ENCODE assay signal across 1 cellular context in the genomic region with DNA sequence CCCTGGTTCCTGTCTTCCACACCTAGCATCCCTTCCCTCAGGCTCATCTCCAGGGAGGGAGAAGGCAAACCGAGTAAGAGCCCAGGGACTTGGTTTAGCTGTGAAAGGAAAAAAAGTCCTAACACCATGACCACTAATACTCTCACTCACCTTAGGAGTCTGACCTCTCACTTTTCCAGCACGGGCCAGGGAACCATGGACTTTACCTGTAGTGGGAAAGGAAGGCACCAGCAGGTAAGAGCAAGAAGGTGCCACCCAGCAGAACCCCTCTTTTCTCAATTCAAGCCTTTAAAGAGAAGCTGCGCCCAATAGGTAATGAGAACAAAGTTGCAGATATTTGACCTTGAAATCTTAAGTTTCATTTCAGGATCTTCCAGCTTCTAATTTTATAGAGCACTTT.
TF ChIP-seq lines count a peak whose summit lies in the region.

No MANE protein-coding gene starts in this region.

TF ChIP-seq in HepG2, 621 proteins besides CTCF, POLR2A, EP300 and RAD21:
- TF ChIP-seq NAIF1 (CRISPR knock-in tag; IDR thresholded peaks at IDR 0.05; ENCODE audit: borderline replicate concordance) = no peak
- TF ChIP-seq SNAPC2 (CRISPR knock-in tag; IDR thresholded peaks at IDR 0.05) = no peak
- no peak for TF ChIP-seq RBFOX2 (IDR thresholded peaks at IDR 0.05; ENCODE audit: low read depth, low read length)
- no peak for TF ChIP-seq ZNF790 (CRISPR knock-in tag; IDR thresholded peaks at IDR 0.05; ENCODE audit: borderline replicate concordance)
- no peak for TF ChIP-seq DPF2 (CRISPR knock-in tag; IDR thresholded peaks at IDR 0.05; ENCODE audit: borderline replicate concordance, low read depth)
- no peak for TF ChIP-seq DNMT3B (CRISPR knock-in tag; conservative IDR thresholded peaks at IDR 0.05)
- TF ChIP-seq CAMTA2 (CRISPR knock-in tag; IDR thresholded peaks at IDR 0.05; ENCODE audit: borderline replicate concordance) = no peak
- TF ChIP-seq GLI4 (CRISPR knock-in tag; IDR thresholded peaks at IDR 0.05; ENCODE audit: borderline replicate concordance) = no peak
- no peak for TF ChIP-seq ZNF556 (CRISPR knock-in tag; IDR thresholded peaks at IDR 0.05; ENCODE audit: borderline replicate concordance)
